Comparison of ENCODE assay signal across 24 cellular contexts in genomic region chr22:32789797-32790620, GRCh38. TPM values are rescaled to one million over a fixed set of nuclear protein-coding genes. Genes with fewer than 3 reads are reported as not detected.
DNase-seq lines count a peak whose midpoint lies in the region; ATAC-seq and TF ChIP-seq lines count a peak whose summit lies in the region.
"Had no signal": no experiment of that assay in that cellular context is flagged by ENCODE, and none has a peak within 500 bp of the region (broad histone marks: within the 10 kb centered on the region; RNA-seq: fewer than 3 reads in every experiment).

No MANE protein-coding gene starts in this region.

- H3K4me3 ChIP-seq in left lung (no peak overlapping the region), rectal smooth muscle tissue (ENCODE audit: low read length) (no peak overlapping the region), colonic mucosa (no peak overlapping the region)
- H3K4me3 ChIP-seq: esophagus squamous epithelium, HAP-1, SJSA1, skin epidermis had no signal

- H3K9me3 ChIP-seq in left lung (no peaks in the 10 kb centered on the region), colonic mucosa (no peaks in the 10 kb centered on the region)
- H3K9me3 ChIP-seq: esophagus squamous epithelium, HAP-1, SJSA1 had no signal

- no peaks in the 10 kb centered on the region for H3K4me1 Mint-ChIP-seq in activated naive CD4-positive, alpha-beta T cell treated with anti-CD3 and anti-CD28 coated beads, Interleukin-2, amount 10 ng/mL, durations not matched to agents 7 days and 5 days
- H3K4me1 Mint-ChIP-seq in activated naive CD4-positive, alpha-beta T cell treated with anti-CD3 and anti-CD28 coated beads for 36 hours (ENCODE audit: low read depth) = no peaks in the 10 kb centered on the region
- H3K4me1 Mint-ChIP-seq in activated T-helper 2 cell treated with anti-CD3 and anti-CD28 coated beads, Interferon-gamma antibody, Interleukin-2, Interleukin-4, amounts not matched to agents 10 μg/mL and 5 μg/mL and 100 μg/mL, durations not matched to agents 14 hours and 24 hours and 36 hours (ENCODE audit: low read depth) = no peaks in the 10 kb centered on the region
- H3K4me1 Mint-ChIP-seq: CD4-positive, CD25-positive, alpha-beta regulatory T cell; naive thymus-derived CD8-positive, alpha-beta T cell had no signal

- no peaks in the 10 kb centered on the region for H3K27me3 ChIP-seq in left lung
- no peaks in the 10 kb centered on the region for H3K27me3 ChIP-seq in rectal smooth muscle tissue (ENCODE audit: control insufficient read depth, insufficient read depth, low read length)
- no peaks in the 10 kb centered on the region for H3K27me3 ChIP-seq in colonic mucosa
- H3K27me3 ChIP-seq: esophagus squamous epithelium, SJSA1 had no signal

- H3K9ac ChIP-seq in rectal smooth muscle tissue (ENCODE audit: low read length) = no peak overlapping the region
- H3K9ac ChIP-seq in colonic mucosa (ENCODE audit: low read depth in 2 of 2, low read length in 2 of 2) = no peak overlapping the region

- H3K4me1 ChIP-seq in left lung = peaks cover 0 to 9% of the 10 kb centered on the region in 2 donors
- peaks cover 3% of the 10 kb centered on the region for H3K4me1 ChIP-seq in rectal smooth muscle tissue (ENCODE audit: control insufficient read depth, insufficient read depth, low read length)
- H3K4me1 ChIP-seq in colonic mucosa = no peaks in the 10 kb centered on the region

- intact Hi-C loops in activated naive CD4-positive, alpha-beta T cell treated with anti-CD3 and anti-CD28 coated beads for 36 hours (cut with micrococcal nuclease) = no loop called here
- intact Hi-C loops in left lung (cut with DNase I) = loop anchor here in 1 of 2 donors (10.0 kb wide), 1 partner anchor 265 kb away; no protein-coding TSS in a partner anchor
- intact Hi-C loops in colonic mucosa (cut with DNase I) = no loop called here
- intact Hi-C loops in activated T-helper 2 cell treated with anti-CD3 and anti-CD28 coated beads, Interferon-gamma antibody, Interleukin-2, Interleukin-4, amounts not matched to agents 10 μg/mL and 5 μg/mL and 100 μg/mL, durations not matched to agents 14 hours and 24 hours and 36 hours (cut with micrococcal nuclease) = no loop called here

- ATAC-seq in left lung = peak; percentile 51
- ATAC-seq: activated T-cell treated with anti-CD3 and anti-CD28 coated beads, Interleukin-2, amount 50 U/mL, for 72 hours; naive thymus-derived CD8-positive, alpha-beta T cell had no signal

- H3K27ac ChIP-seq in left lung (peak overlapping the region in 1 of 2 donors; percentile 29), rectal smooth muscle tissue (ENCODE audit: low read depth, low read length) (peak overlapping the region; percentile 10), colonic mucosa (no peak overlapping the region)
- H3K27ac ChIP-seq: SJSA1 had no signal

- no peaks in the 10 kb centered on the region for H3K9me3 Mint-ChIP-seq in activated naive CD4-positive, alpha-beta T cell treated with anti-CD3 and anti-CD28 coated beads, Interleukin-2, amount 10 ng/mL, durations not matched to agents 7 days and 5 days
- no peaks in the 10 kb centered on the region for H3K9me3 Mint-ChIP-seq in activated naive CD4-positive, alpha-beta T cell treated with anti-CD3 and anti-CD28 coated beads for 36 hours
- H3K9me3 Mint-ChIP-seq in activated T-helper 2 cell treated with anti-CD3 and anti-CD28 coated beads, Interferon-gamma antibody, Interleukin-2, Interleukin-4, amounts not matched to agents 10 μg/mL and 5 μg/mL and 100 μg/mL, durations not matched to agents 14 hours and 24 hours and 36 hours = no peaks in the 10 kb centered on the region
- H3K9me3 Mint-ChIP-seq: activated T-cell treated with anti-CD3 and anti-CD28 coated beads, Interleukin-2, amount 50 U/mL, for 72 hours; CD4-positive, CD25-positive, alpha-beta regulatory T cell; naive thymus-derived CD8-positive, alpha-beta T cell had no signal

- peaks cover 12% of the 10 kb centered on the region for H3K27me3 Mint-ChIP-seq in activated naive CD4-positive, alpha-beta T cell treated with anti-CD3 and anti-CD28 coated beads, Interleukin-2, amount 10 ng/mL, durations not matched to agents 7 days and 5 days
- H3K27me3 Mint-ChIP-seq in activated naive CD4-positive, alpha-beta T cell treated with anti-CD3 and anti-CD28 coated beads for 36 hours (ENCODE audit: low read depth) = no peaks in the 10 kb centered on the region
- H3K27me3 Mint-ChIP-seq in activated T-helper 2 cell treated with anti-CD3 and anti-CD28 coated beads, Interferon-gamma antibody, Interleukin-2, Interleukin-4, amounts not matched to agents 10 μg/mL and 5 μg/mL and 100 μg/mL, durations not matched to agents 14 hours and 24 hours and 36 hours (ENCODE audit: low read depth) = peaks cover 7% of the 10 kb centered on the region

- CTCF ChIA-PET in activated naive CD4-positive, alpha-beta T cell treated with anti-CD3 and anti-CD28 coated beads, Interleukin-2, amount 10 ng/mL, durations not matched to agents 7 days and 5 days (lab: Charles Lee) = interaction anchor here (2.0 kb wide), 1 partner anchor 130 kb away, joined by 8 read pairs; no protein-coding TSS in a partner anchor
- CTCF ChIA-PET in activated naive CD4-positive, alpha-beta T cell treated with anti-CD3 and anti-CD28 coated beads for 36 hours (lab: Charles Lee) = interaction anchor here (0.5 to 1.4 kb wide), 4 partner anchors 17 to 361 kb away, joined by 3 read pairs; no protein-coding TSS in a partner anchor

- no peak overlapping the region for H3K4me3 Mint-ChIP-seq in activated naive CD4-positive, alpha-beta T cell treated with anti-CD3 and anti-CD28 coated beads, Interleukin-2, amount 10 ng/mL, durations not matched to agents 7 days and 5 days
- H3K4me3 Mint-ChIP-seq in activated naive CD4-positive, alpha-beta T cell treated with anti-CD3 and anti-CD28 coated beads for 36 hours = no peak overlapping the region
- H3K4me3 Mint-ChIP-seq in activated T-helper 2 cell treated with anti-CD3 and anti-CD28 coated beads, Interferon-gamma antibody, Interleukin-2, Interleukin-4, amounts not matched to agents 10 μg/mL and 5 μg/mL and 100 μg/mL, durations not matched to agents 14 hours and 24 hours and 36 hours (ENCODE audit: low read depth) = no peak overlapping the region
- H3K4me3 Mint-ChIP-seq: activated T-cell treated with anti-CD3 and anti-CD28 coated beads, Interleukin-2, amount 50 U/mL, for 72 hours; CD4-positive, CD25-positive, alpha-beta regulatory T cell; naive thymus-derived CD8-positive, alpha-beta T cell had no signal

- peak overlapping the region; percentile 39 for H3K27ac Mint-ChIP-seq in activated naive CD4-positive, alpha-beta T cell treated with anti-CD3 and anti-CD28 coated beads, Interleukin-2, amount 10 ng/mL, durations not matched to agents 7 days and 5 days
- no peak overlapping the region for H3K27ac Mint-ChIP-seq in activated naive CD4-positive, alpha-beta T cell treated with anti-CD3 and anti-CD28 coated beads for 36 hours
- no peak overlapping the region for H3K27ac Mint-ChIP-seq in activated T-helper 2 cell treated with anti-CD3 and anti-CD28 coated beads, Interferon-gamma antibody, Interleukin-2, Interleukin-4, amounts not matched to agents 10 μg/mL and 5 μg/mL and 100 μg/mL, durations not matched to agents 14 hours and 24 hours and 36 hours
- H3K27ac Mint-ChIP-seq: activated T-cell treated with anti-CD3 and anti-CD28 coated beads, Interleukin-2, amount 50 U/mL, for 72 hours; CD4-positive, CD25-positive, alpha-beta regulatory T cell; naive thymus-derived CD8-positive, alpha-beta T cell had no signal

- TF ChIP-seq CTCF in left lung (IDR thresholded peaks at IDR 0.05) (no peak), colonic mucosa (IDR thresholded peaks at IDR 0.05) (no peak)

- no peak for DNase-seq in activated naive CD4-positive, alpha-beta T cell treated with anti-CD3 and anti-CD28 coated beads, Interleukin-2, amount 10 ng/mL, durations not matched to agents 7 days and 5 days
- no peak for DNase-seq in activated naive CD4-positive, alpha-beta T cell treated with anti-CD3 and anti-CD28 coated beads for 36 hours
- no peak for DNase-seq in left lung
- DNase-seq in NCI-H2081 (lab: John Stamatoyannopoulos, UW) = no peak
- DNase-seq in colonic mucosa = no peak
- no peak for DNase-seq in activated T-helper 2 cell treated with anti-CD3 and anti-CD28 coated beads, Interferon-gamma antibody, Interleukin-2, Interleukin-4, amounts not matched to agents 10 μg/mL and 5 μg/mL and 100 μg/mL, durations not matched to agents 14 hours and 24 hours and 36 hours (ENCODE audit: low spot score)
- DNase-seq in midbrain (lab: John Stamatoyannopoulos, UW) = no peak
- DNase-seq: activated CD4-positive, alpha-beta T cell treated with anti-CD3 and anti-CD28 coated beads, Interleukin-2, amount 50 U/mL, for 4 hours; activated CD4-positive, CD25-positive, alpha-beta regulatory T cell; activated naive CD4-positive, alpha-beta T cell treated with Interleukin-2 at 50 U/mL for 16 hours; activated T-cell treated with anti-CD3 and anti-CD28 coated beads, Interleukin-2, amount 50 U/mL, for 72 hours; CD4-positive, CD25-positive, alpha-beta regulatory T cell; esophagus squamous epithelium; hippocampal formation; left colon; mesendoderm; naive thymus-derived CD8-positive, alpha-beta T cell; NCI-H1105; NCI-H1930; NCI-H526 had no signal

- no peaks in the 10 kb centered on the region for H3K36me3 Mint-ChIP-seq in activated naive CD4-positive, alpha-beta T cell treated with anti-CD3 and anti-CD28 coated beads, Interleukin-2, amount 10 ng/mL, durations not matched to agents 7 days and 5 days
- no peaks in the 10 kb centered on the region for H3K36me3 Mint-ChIP-seq in activated naive CD4-positive, alpha-beta T cell treated with anti-CD3 and anti-CD28 coated beads for 36 hours (ENCODE audit: low read depth)
- no peaks in the 10 kb centered on the region for H3K36me3 Mint-ChIP-seq in activated T-helper 2 cell treated with anti-CD3 and anti-CD28 coated beads, Interferon-gamma antibody, Interleukin-2, Interleukin-4, amounts not matched to agents 10 μg/mL and 5 μg/mL and 100 μg/mL, durations not matched to agents 14 hours and 24 hours and 36 hours (ENCODE audit: low read depth)
- H3K36me3 Mint-ChIP-seq: CD4-positive, CD25-positive, alpha-beta regulatory T cell; naive thymus-derived CD8-positive, alpha-beta T cell had no signal

- H3K36me3 ChIP-seq in left lung = no peaks in the 10 kb centered on the region
- H3K36me3 ChIP-seq in rectal smooth muscle tissue (ENCODE audit: control insufficient read depth, insufficient read depth, low read length) = no peaks in the 10 kb centered on the region
- no peaks in the 10 kb centered on the region for H3K36me3 ChIP-seq in colonic mucosa
- H3K36me3 ChIP-seq: esophagus squamous epithelium, HAP-1, SJSA1 had no signal

RNA-seq across cellular contexts. Expression of gene TIMP3, which starts 11.5 kb away (rescaled TPM):
- total RNA-seq in activated naive CD4-positive, alpha-beta T cell treated with anti-CD3 and anti-CD28 coated beads for 36 hours = not detected
- total RNA-seq in left lung (100 to 1,000 TPM; 277 to 308 TPM), colonic mucosa (10 to 100 TPM; 13.3 to 33.6 TPM)
- 0.05 TPM in 1 of 2 replicates, not detected in the other for total RNA-seq in activated T-helper 2 cell treated with anti-CD3 and anti-CD28 coated beads, Interferon-gamma antibody, Interleukin-2, Interleukin-4, amounts not matched to agents 10 μg/mL and 5 μg/mL and 100 μg/mL, durations not matched to agents 14 hours and 24 hours and 36 hours

Comparison
In these comparisons a context has a peak if more than half of its experiments do, and no peak if none do; other contexts are left out.
1. RNA of gene TIMP3, which starts 11.5 kb away (total RNA-seq): 277 to 308 TPM in left lung and 13.3 to 33.6 TPM in colonic mucosa; 0.05 TPM in activated T-helper 2 cell treated with anti-CD3 and anti-CD28 coated beads, Interferon-gamma antibody, Interleukin-2, Interleukin-4, amounts not matched to agents 10 μg/mL and 5 μg/mL and 100 μg/mL, durations not matched to agents 14 hours and 24 hours and 36 hours and not detected in activated naive CD4-positive, alpha-beta T cell treated with anti-CD3 and anti-CD28 coated beads for 36 hours; every median in the first group is over 10 times any median in the second.